30 cellular contexts compared by ENCODE assay signal in the genomic region with DNA sequence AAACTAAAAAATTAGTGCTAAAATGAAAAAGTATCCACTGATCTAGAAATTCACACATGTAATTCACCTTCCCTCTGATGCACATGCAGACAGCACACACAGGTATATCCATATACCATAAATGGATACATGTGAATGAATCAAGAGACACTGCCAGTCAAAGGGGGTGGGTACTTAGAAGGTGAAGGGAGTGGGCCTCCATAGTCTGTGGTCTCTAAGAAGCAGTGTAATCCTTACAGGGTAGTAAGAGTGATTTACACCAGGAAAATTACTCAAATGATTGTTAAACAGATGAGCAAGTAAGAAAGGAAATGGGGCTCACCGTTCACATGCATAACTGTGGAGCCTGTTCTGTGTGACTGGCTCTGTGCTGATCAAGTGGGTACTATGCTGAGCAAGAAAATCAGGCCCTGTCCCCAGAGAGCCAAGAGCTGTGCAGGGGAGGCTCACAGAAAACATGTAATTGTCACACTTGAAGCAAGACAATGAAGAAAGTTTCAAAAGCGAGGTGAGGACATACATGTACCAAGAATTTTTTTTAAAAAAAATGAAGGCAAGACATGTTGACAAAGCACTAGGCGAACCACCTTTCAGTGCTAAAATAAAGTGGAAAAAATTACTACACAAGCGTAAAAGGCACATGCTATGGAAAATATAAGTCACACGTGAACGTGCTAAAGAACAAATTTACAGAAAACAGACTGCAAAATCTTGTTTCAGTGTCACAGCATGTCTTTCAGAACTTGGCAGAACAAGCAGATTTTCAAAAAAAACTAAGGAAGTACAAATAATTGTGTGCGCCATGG. TPM values are rescaled to one million over a fixed set of nuclear protein-coding genes. Genes with fewer than 3 reads are reported as not detected.
"Had no signal": no experiment of that assay in that cellular context is flagged by ENCODE, and none has a peak within 500 bp of the region (broad histone marks: within the 10 kb centered on the region; RNA-seq: fewer than 3 reads in every experiment).

No MANE protein-coding gene starts in this region.

- H3K9me3 Mint-ChIP-seq: activated T-helper 2 cell treated with anti-CD3 and anti-CD28 coated beads, Interferon-gamma antibody, Interleukin-2, Interleukin-4, amounts not matched to agents 10 μg/mL and 5 μg/mL and 100 μg/mL, durations not matched to agents 14 hours and 24 hours and 36 hours; effector memory CD8-positive, alpha-beta T cell; stimulated activated memory B cell treated with anti-CD40 and anti-IgM and Interleukin-4, amounts not matched to agents 10 μg/mL and 1 μg/mL and 100 μg/mL, for 72 hours had no signal

- H3K36me3 Mint-ChIP-seq: activated naive CD8-positive, alpha-beta T cell; mesothelial cell of epicardium; naive B cell; stimulated activated memory B cell treated with anti-CD40 and anti-IgM and Interleukin-4, amounts not matched to agents 10 μg/mL and 1 μg/mL and 100 μg/mL, for 72 hours had no signal

- H3K4me3 ChIP-seq: coronary artery, dorsolateral prefrontal cortex, gastrocnemius medialis, hepatocyte, ovary, right lobe of liver, suprapubic skin, tibial artery had no signal

- H3K27ac ChIP-seq: brain microvascular endothelial cell, coronary artery, dorsolateral prefrontal cortex, gastrocnemius medialis, hepatocyte, ovary, right lobe of liver, suprapubic skin, tibial artery had no signal

- H3K36me3 ChIP-seq: brain microvascular endothelial cell, gastrocnemius medialis, ovary, right lobe of liver, suprapubic skin, tibial artery had no signal

- H3K4me3 Mint-ChIP-seq: activated naive CD8-positive, alpha-beta T cell; effector memory CD8-positive, alpha-beta T cell; mesothelial cell of epicardium; naive B cell; nephron progenitor cell; stimulated activated memory B cell treated with anti-CD40 and anti-IgM and Interleukin-4, amounts not matched to agents 10 μg/mL and 1 μg/mL and 100 μg/mL, for 72 hours had no signal

- H3K27ac Mint-ChIP-seq: activated naive CD8-positive, alpha-beta T cell; activated T-helper 2 cell treated with anti-CD3 and anti-CD28 coated beads, Interferon-gamma antibody, Interleukin-2, Interleukin-4, amounts not matched to agents 10 μg/mL and 5 μg/mL and 100 μg/mL, durations not matched to agents 14 hours and 24 hours and 36 hours; effector memory CD8-positive, alpha-beta T cell; mesothelial cell of epicardium; naive B cell; nephron progenitor cell; progenitor cell of endocrine pancreas; stimulated activated memory B cell treated with anti-CD40 and anti-IgM and Interleukin-4, amounts not matched to agents 10 μg/mL and 1 μg/mL and 100 μg/mL, for 72 hours had no signal

- DNase-seq: activated CD4-positive, alpha-beta T cell treated with anti-CD3 and anti-CD28 coated beads for 4 hours; amniotic stem cell; brain microvascular endothelial cell; dorsolateral prefrontal cortex; effector memory CD8-positive, alpha-beta T cell; erythroblast; gastrocnemius medialis; islet precursor cell; left ventricle myocardium superior; mammary epithelial cell; naive B cell; nephron progenitor cell; ovary; right lobe of liver; stimulated activated CD4-positive, alpha-beta T cell treated with anti-CD3 and anti-CD28 coated beads, Interleukin-4, amount 100 ng/mL, for 24 hours; T-helper 2 cell; tibial artery had no signal

- H3K4me1 ChIP-seq: gastrocnemius medialis, right lobe of liver, suprapubic skin, tibial artery had no signal

- H3K9me3 ChIP-seq: gastrocnemius medialis, ovary, right lobe of liver, suprapubic skin, tibial artery had no signal

- H3K4me1 Mint-ChIP-seq: mesothelial cell of epicardium; nephron progenitor cell; stimulated activated memory B cell treated with anti-CD40 and anti-IgM and Interleukin-4, amounts not matched to agents 10 μg/mL and 1 μg/mL and 100 μg/mL, for 72 hours had no signal

- ATAC-seq: effector memory CD8-positive, alpha-beta T cell; gastrocnemius medialis; left ventricle myocardium superior; right lobe of liver; stimulated activated memory B cell treated with anti-CD40 and anti-IgM and Interleukin-4, amounts not matched to agents 10 μg/mL and 1 μg/mL and 100 μg/mL, for 72 hours had no signal

- H3K27me3 ChIP-seq: brain microvascular endothelial cell, dorsolateral prefrontal cortex, gastrocnemius medialis, hepatocyte, ovary, right lobe of liver, suprapubic skin, tibial artery had no signal

RNA-seq across cellular contexts. Expression of a gene that starts 2.4 kb away (rescaled TPM):
- total RNA-seq: astrocyte, cerebellum, mammary epithelial cell, mesothelial cell of epicardium, progenitor cell of endocrine pancreas, renal cortical epithelial cell, skeletal muscle tissue, ureter had no signal
